23 cellular contexts compared by ENCODE assay signal in the genomic region with DNA sequence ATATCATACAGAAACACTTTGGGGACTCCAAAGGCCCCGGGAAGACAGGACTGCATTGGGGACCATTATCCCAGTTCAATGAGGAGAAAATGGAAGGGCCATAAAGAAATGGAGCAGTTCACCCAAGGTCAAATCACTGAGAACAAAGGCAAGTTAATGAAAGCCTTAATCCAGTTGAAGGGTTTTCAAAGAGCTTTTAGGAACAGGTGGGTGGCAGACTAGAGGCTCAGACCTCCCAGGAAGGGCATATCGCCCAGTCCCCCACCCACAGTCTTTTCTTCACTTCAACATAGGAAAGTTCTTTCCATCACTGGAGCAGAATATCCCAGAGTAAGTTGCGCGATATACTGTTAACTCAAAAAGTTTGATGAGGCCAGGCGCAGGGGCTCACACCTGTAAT.
DNase-seq lines count a peak whose midpoint lies in the region; ATAC-seq, FAIRE-seq and TF ChIP-seq lines count a peak whose summit lies in the region.
"Had no signal": no experiment of that assay in that cellular context is flagged by ENCODE, and none has a peak within 500 bp of the region (broad histone marks: within the 10 kb centered on the region; RNA-seq: fewer than 3 reads in every experiment).

No MANE protein-coding gene starts in this region.

- no peaks in the 10 kb centered on the region for H3K9me3 Mint-ChIP-seq in activated CD8-positive, alpha-beta T cell treated with anti-CD3 and anti-CD28 coated beads, Interleukin-2, amount 10 ng/mL, durations not matched to agents 7 days and 5 days (ENCODE audit: insufficient read depth)
- H3K9me3 Mint-ChIP-seq in osteocyte (ENCODE audit: unreplicated experiment), result no peaks in the 10 kb centered on the region

- H3K4me1 Mint-ChIP-seq in activated CD8-positive, alpha-beta T cell treated with anti-CD3 and anti-CD28 coated beads, Interleukin-2, amount 10 ng/mL, durations not matched to agents 7 days and 5 days (ENCODE audit: low read depth), result peaks cover 70% of the 10 kb centered on the region
- H3K4me1 Mint-ChIP-seq in osteocyte (ENCODE audit: unreplicated experiment), result no peaks in the 10 kb centered on the region

- no peak overlapping the region for H3K4me3 Mint-ChIP-seq in activated CD8-positive, alpha-beta T cell treated with anti-CD3 and anti-CD28 coated beads, Interleukin-2, amount 10 ng/mL, durations not matched to agents 7 days and 5 days
- no peak overlapping the region for H3K4me3 Mint-ChIP-seq in osteocyte (ENCODE audit: unreplicated experiment)

- peak; percentile 21 for DNase-seq in activated CD8-positive, alpha-beta memory T cell treated with anti-CD3 and anti-CD28 coated beads for 24 hours
- DNase-seq in activated CD8-positive, alpha-beta memory T cell treated with anti-CD3 and anti-CD28 coated beads, Interleukin-2, amount 50 U/mL, for 4 hours, result no peak
- DNase-seq in GM19239 (ENCODE audit: insufficient read length, low spot score) (no peak), osteocyte (ENCODE audit: extremely low spot score, unreplicated experiment) (peak; percentile 23), AG08395 (ENCODE audit: low spot score) (no peak), COLO668 (lab: John Stamatoyannopoulos, UW; ENCODE audit: unreplicated experiment) (no peak), kidney tubule cell (ENCODE audit: low spot score) (no peak)
- no peak for DNase-seq in activated CD8-positive, alpha-beta T cell treated with anti-CD3 and anti-CD28 coated beads, Interleukin-2, amount 10 ng/mL, durations not matched to agents 7 days and 5 days
- DNase-seq: BE2C; central memory CD4-positive, alpha-beta T cell; COR-L47; DMS53; gastrocnemius medialis; HCEC 1CT; NCI-H1092 treated with DMSO at 0.1 percent for 48 hours; NCI-H187; NCI-H2171; NCI-H526; stimulated activated naive CD8-positive, alpha-beta T cell treated with anti-CD3 and anti-CD28 coated beads, Interleukin-15, Interleukin-2, amounts not matched to agents 100 U/mL and 50 U/mL, for 24 hours; testis; uterus had no signal

- peak; percentile 83 for FAIRE-seq in GM19239 (lab: Jason Lieb, UNC)
- FAIRE-seq: A204.1, RCC 7860 had no signal

- no peaks in the 10 kb centered on the region for H3K27me3 Mint-ChIP-seq in activated CD8-positive, alpha-beta T cell treated with anti-CD3 and anti-CD28 coated beads, Interleukin-2, amount 10 ng/mL, durations not matched to agents 7 days and 5 days (ENCODE audit: low read depth)
- peaks cover 18% of the 10 kb centered on the region for H3K27me3 Mint-ChIP-seq in osteocyte (ENCODE audit: unreplicated experiment)

- no peak for ATAC-seq in activated CD8-positive, alpha-beta T cell treated with anti-CD3 and anti-CD28 coated beads, Interleukin-2, amount 10 ng/mL, durations not matched to agents 7 days and 5 days
- ATAC-seq: gastrocnemius medialis; stimulated activated naive CD8-positive, alpha-beta T cell treated with anti-CD3 and anti-CD28 coated beads, Interleukin-15, Interleukin-2, amounts not matched to agents 100 U/mL and 50 U/mL, for 24 hours had no signal

- peak overlapping the region; percentile 9 for H3K27ac Mint-ChIP-seq in activated CD8-positive, alpha-beta T cell treated with anti-CD3 and anti-CD28 coated beads, Interleukin-2, amount 10 ng/mL, durations not matched to agents 7 days and 5 days
- H3K27ac Mint-ChIP-seq in osteocyte (ENCODE audit: unreplicated experiment), result no peak overlapping the region

- POLR2A ChIA-PET in activated CD8-positive, alpha-beta T cell treated with anti-CD3 and anti-CD28 coated beads, Interleukin-2, amount 10 ng/mL, durations not matched to agents 7 days and 5 days (lab: Charles Lee), result interaction anchor here (0.9 to 13.7 kb wide), 4 partner anchors 16 to 136 kb away, joined by 3 to 260 read pairs (median 4); a partner anchor contains a TSS

- no peak for TF ChIP-seq CTCF in osteocyte (IDR thresholded peaks at IDR 0.05)

- peaks cover 11% of the 10 kb centered on the region for H3K36me3 Mint-ChIP-seq in activated CD8-positive, alpha-beta T cell treated with anti-CD3 and anti-CD28 coated beads, Interleukin-2, amount 10 ng/mL, durations not matched to agents 7 days and 5 days (ENCODE audit: low read depth)
- no peaks in the 10 kb centered on the region for H3K36me3 Mint-ChIP-seq in osteocyte (ENCODE audit: unreplicated experiment)

- CTCF ChIA-PET in activated CD8-positive, alpha-beta T cell treated with anti-CD3 and anti-CD28 coated beads, Interleukin-2, amount 10 ng/mL, durations not matched to agents 7 days and 5 days (lab: Charles Lee), result interaction anchor here (0.7 to 2.2 kb wide), 4 partner anchors 19 to 139 kb away, joined by 4 to 8 read pairs (median 6); no protein-coding TSS in a partner anchor

Comparison
In these comparisons a context has a peak if more than half of its experiments do, and no peak if none do; other contexts are left out.
1. DNase-seq: peak in activated CD8-positive, alpha-beta memory T cell treated with anti-CD3 and anti-CD28 coated beads for 24 hours (single experiment) and osteocyte (single experiment); none in activated CD8-positive, alpha-beta memory T cell treated with anti-CD3 and anti-CD28 coated beads, Interleukin-2, amount 50 U/mL, for 4 hours (single experiment), GM19239 (single experiment), activated CD8-positive, alpha-beta T cell treated with anti-CD3 and anti-CD28 coated beads, Interleukin-2, amount 10 ng/mL, durations not matched to agents 7 days and 5 days (single experiment), AG08395 (single experiment), COLO668 (single experiment) and kidney tubule cell (single experiment).